In genomic region chrX:48576108-48576507, GRCh38 we compare ENCODE assay signal across 9 cellular contexts. TPM values are rescaled to one million over a fixed set of nuclear protein-coding genes. Genes with fewer than 3 reads are reported as not detected.
DNase-seq lines count a peak whose midpoint lies in the region; ATAC-seq and TF ChIP-seq lines count a peak whose summit lies in the region.
"Had no signal": no experiment of that assay in that cellular context is flagged by ENCODE, and none has a peak within 500 bp of the region (broad histone marks: within the 10 kb centered on the region; RNA-seq: fewer than 3 reads in every experiment).

No MANE protein-coding gene starts in this region.

- no peaks in the 10 kb centered on the region for H3K36me3 Mint-ChIP-seq in IgD-negative memory B cell
- peaks cover 0 to 45% (median 3%) of the 10 kb centered on the region in 3 donors for H3K36me3 Mint-ChIP-seq in naive thymus-derived CD8-positive, alpha-beta T cell

- peak overlapping the region; percentile 74 to 93 (median 86) for H3K4me2 ChIP-seq in BLaER1 treated with 17β-estradiol and CSF1 and Interleukin-3, amounts not matched to agents 10 nM and 100 nM

- POLR2A ChIA-PET in naive thymus-derived CD8-positive, alpha-beta T cell (lab: Charles Lee), result interaction anchor here (1.0 kb wide), 1 partner anchor 18 kb away, joined by 3 read pairs; no protein-coding TSS in a partner anchor

- peak overlapping the region in 9 of 11 experiments; percentile 97 to 99 (median 99); a peak in 14 of 22 replicates for H3K27ac ChIP-seq in BLaER1 treated with 17β-estradiol and CSF1 and Interleukin-3, amounts not matched to agents 10 nM and 100 nM
- H3K27ac ChIP-seq in breast epithelium, result peak overlapping the region; percentile 97 to 98

- intact Hi-C loops in breast epithelium (cut with DNase I; ENCODE audit: low total_unique reads), result no loop called here

- H3K9me3 Mint-ChIP-seq in IgD-negative memory B cell, result peaks cover 0 to 2% (median 0%) of the 10 kb centered on the region in 3 donors
- peaks cover 0 to 4% (median 0%) of the 10 kb centered on the region in 9 donors for H3K9me3 Mint-ChIP-seq in naive thymus-derived CD8-positive, alpha-beta T cell

- TF ChIP-seq POLR2A in breast epithelium (IDR thresholded peaks at IDR 0.05), result no peak

- H3K4me1 Mint-ChIP-seq in IgD-negative memory B cell, result peaks cover 8 to 10% (median 9%) of the 10 kb centered on the region in 3 donors
- peaks cover 7 to 31% (median 24%) of the 10 kb centered on the region in 4 donors for H3K4me1 Mint-ChIP-seq in naive thymus-derived CD8-positive, alpha-beta T cell

- peaks cover 17 to 57% (median 41%) of the 10 kb centered on the region in 11 experiments; a peak in 19 of 22 replicates for H4K20me1 ChIP-seq in BLaER1 treated with 17β-estradiol and CSF1 and Interleukin-3, amounts not matched to agents 10 nM and 100 nM

- H3K9me3 ChIP-seq in BLaER1 treated with 17β-estradiol and CSF1 and Interleukin-3, amounts not matched to agents 10 nM and 100 nM (replicated peaks in 1 of 11), result no peaks in the 10 kb centered on the region
- no peaks in the 10 kb centered on the region for H3K9me3 ChIP-seq in breast epithelium

- TF ChIP-seq CTCF in breast epithelium (IDR thresholded peaks at IDR 0.05), result no peak

- DNase-seq in breast epithelium (ENCODE audit: low spot score in 2 of 2) (no peak), NCI-H146 treated with DMSO at 0.1 percent for 48 hours (lab: John Stamatoyannopoulos, UW; ENCODE audit: unreplicated experiment) (no peak), NCI-H69 (lab: John Stamatoyannopoulos, UW) (no peak), COLO668 (lab: John Stamatoyannopoulos, UW; ENCODE audit: unreplicated experiment) (no peak)
- DNase-seq in naive thymus-derived CD8-positive, alpha-beta T cell, result no peak
- DNase-seq: cortex of kidney had no signal

- H3K27me3 ChIP-seq in BLaER1 treated with 17β-estradiol and CSF1 and Interleukin-3, amounts not matched to agents 10 nM and 100 nM, result peaks cover 0 to 17% (median 8%) of the 10 kb centered on the region in 11 experiments; a peak in 8 of 22 replicates
- H3K27me3 ChIP-seq in breast epithelium, result peaks cover 0 to 7% of the 10 kb centered on the region in 2 donors

- peaks cover 40 to 52% (median 48%) of the 10 kb centered on the region in 11 experiments for H3K36me3 ChIP-seq in BLaER1 treated with 17β-estradiol and CSF1 and Interleukin-3, amounts not matched to agents 10 nM and 100 nM
- no peaks in the 10 kb centered on the region for H3K36me3 ChIP-seq in breast epithelium

- H3K4me3 ChIP-seq in BLaER1 treated with 17β-estradiol and CSF1 and Interleukin-3, amounts not matched to agents 10 nM and 100 nM, result peak overlapping the region; percentile 58 to 82 (median 75)
- peak overlapping the region; percentile 67 to 82 (median 68) for H3K4me3 ChIP-seq in breast epithelium

- H3K27me3 Mint-ChIP-seq in IgD-negative memory B cell, result no peaks in the 10 kb centered on the region
- no peaks in the 10 kb centered on the region for H3K27me3 Mint-ChIP-seq in naive thymus-derived CD8-positive, alpha-beta T cell

- peaks cover 16 to 58% (median 36%) of the 10 kb centered on the region in 10 experiments for H3K4me1 ChIP-seq in BLaER1 treated with 17β-estradiol and CSF1 and Interleukin-3, amounts not matched to agents 10 nM and 100 nM
- no peaks in the 10 kb centered on the region for H3K4me1 ChIP-seq in breast epithelium

- peak overlapping the region in 2 of 3 donors; percentile 57 to 82 for H3K27ac Mint-ChIP-seq in IgD-negative memory B cell
- H3K27ac Mint-ChIP-seq in naive thymus-derived CD8-positive, alpha-beta T cell, result peak overlapping the region in 7 of 10 donors; percentile 14 to 100 (median 40)

- ATAC-seq in naive thymus-derived CD8-positive, alpha-beta T cell, result no peak
- ATAC-seq in HG03432 (IDR thresholded peaks at IDR 0.05; ENCODE audit: unreplicated experiment), result no peak

- peak overlapping the region in 3 of 4 donors; percentile 48 to 52 (median 50) for H3K4me3 Mint-ChIP-seq in IgD-negative memory B cell
- peak overlapping the region in 7 of 10 donors; percentile 26 to 99 (median 72) for H3K4me3 Mint-ChIP-seq in naive thymus-derived CD8-positive, alpha-beta T cell

- peak overlapping the region; percentile 95 to 99 (median 98); a peak in 21 of 22 replicates for H3K9ac ChIP-seq in BLaER1 treated with 17β-estradiol and CSF1 and Interleukin-3, amounts not matched to agents 10 nM and 100 nM

RNA-seq across cellular contexts. Expression of gene RBM3, which starts 1.8 kb away (rescaled TPM):
- polyA plus RNA-seq in IgD-negative memory B cell, result 278 TPM
- total RNA-seq in breast epithelium, result 100 to 1,000 TPM; 152 to 328 (median 213) TPM
- total RNA-seq in naive thymus-derived CD8-positive, alpha-beta T cell, result 100 to 1,000 TPM; 204 to 209 TPM
- polyA plus RNA-seq in naive thymus-derived CD8-positive, alpha-beta T cell, result 100 to 1,000 TPM; 206 to 235 (median 235) TPM

RNA-seq across cellular contexts. Expression of gene WDR13, which starts 21.2 kb away (rescaled TPM):
- polyA plus RNA-seq in IgD-negative memory B cell, result 53.2 TPM
- total RNA-seq in breast epithelium, result 100 to 1,000 TPM in 1 of 3 donors, 10 to 100 TPM in 2; 97.2 to 113 (median 97.7) TPM
- total RNA-seq in naive thymus-derived CD8-positive, alpha-beta T cell, result 10 to 100 TPM; 49.5 to 51.5 TPM
- 10 to 100 TPM; 32.2 to 45.5 (median 40.6) TPM for polyA plus RNA-seq in naive thymus-derived CD8-positive, alpha-beta T cell

RNA-seq across cellular contexts. Expression of gene TBC1D25, which starts 36.6 kb away (rescaled TPM):
- 22.8 TPM for polyA plus RNA-seq in IgD-negative memory B cell
- total RNA-seq in breast epithelium, result 10 to 100 TPM; 11.3 to 13.0 (median 12.5) TPM
- 10 to 100 TPM; 24.4 to 25.9 TPM for total RNA-seq in naive thymus-derived CD8-positive, alpha-beta T cell
- polyA plus RNA-seq in naive thymus-derived CD8-positive, alpha-beta T cell, result 10 to 100 TPM; 14.3 to 19.3 (median 18.0) TPM

RNA-seq across cellular contexts. Expression of gene EBP, which starts 54.5 kb away (rescaled TPM):
- 61.2 TPM for polyA plus RNA-seq in IgD-negative memory B cell
- total RNA-seq in breast epithelium, result 10 to 100 TPM; 20.3 to 22.0 (median 20.6) TPM
- total RNA-seq in naive thymus-derived CD8-positive, alpha-beta T cell, result 10 to 100 TPM; 30.7 to 36.9 TPM
- 10 to 100 TPM; 77.0 to 88.8 (median 85.2) TPM for polyA plus RNA-seq in naive thymus-derived CD8-positive, alpha-beta T cell
